17 cellular contexts compared by ENCODE assay signal in genomic region chr4:3671571-3672464, GRCh38.
DNase-seq lines count a peak whose midpoint lies in the region; ATAC-seq and TF ChIP-seq lines count a peak whose summit lies in the region.
"Had no signal": no experiment of that assay in that cellular context is flagged by ENCODE, and none has a peak within 500 bp of the region (broad histone marks: within the 10 kb centered on the region; RNA-seq: fewer than 3 reads in every experiment).

No MANE protein-coding gene starts in this region.

- peak; percentile 35 for DNase-seq in natural killer cell treated with Interleukin-12 subunit alpha and Interleukin-12 subunit beta and Interleukin-15 and Interleukin-18, amount 100 ng/mL, for 72 hours (ENCODE audit: low spot score)
- no peak for DNase-seq in natural killer cell
- DNase-seq in NCI-H2196 treated with DMSO at 0.1 percent for 48 hours (lab: John Stamatoyannopoulos, UW; ENCODE audit: unreplicated experiment) = peak; percentile 16
- DNase-seq in hepatocyte (ENCODE audit: low spot score) = no peak
- DNase-seq in SKM-1 (lab: John Stamatoyannopoulos, UW; ENCODE audit: unreplicated experiment) = no peak
- no peak for DNase-seq in effector memory CD8-positive, alpha-beta T cell
- no peak for DNase-seq in KG1 (lab: John Stamatoyannopoulos, UW)
- no peak for DNase-seq in NCI-H1105 (lab: John Stamatoyannopoulos, UW)
- DNase-seq: activated CD4-positive, alpha-beta T cell treated with anti-CD3 and anti-CD28 coated beads, Interleukin-2, amount 10 ng/mL, durations not matched to agents 24 days and 14 days; activated naive CD4-positive, alpha-beta T cell treated with anti-CD3 and anti-CD28 coated beads for 36 hours; activated T-cell treated with anti-CD3 and anti-CD28 coated beads for 4 hours; mammary epithelial cell; NCI-H2081; SJCRH30; stimulated activated CD4-positive, alpha-beta T cell treated with anti-CD3 and anti-CD28 coated beads, Interleukin-15, amount 100 ng/mL, for 24 hours had no signal

- no peaks in the 10 kb centered on the region for H3K36me3 Mint-ChIP-seq in natural killer cell treated with Interleukin-12 subunit alpha and Interleukin-12 subunit beta and Interleukin-15 and Interleukin-18, amount 100 ng/mL, for 72 hours
- no peaks in the 10 kb centered on the region for H3K36me3 Mint-ChIP-seq in natural killer cell
- H3K36me3 Mint-ChIP-seq in effector memory CD8-positive, alpha-beta T cell (ENCODE audit: insufficient read depth) = peaks cover 6% of the 10 kb centered on the region

- no peaks in the 10 kb centered on the region for H3K9me3 ChIP-seq in hepatocyte (ENCODE audit: low read depth)
- H3K9me3 ChIP-seq: SJCRH30 had no signal

- WGBS in hepatocyte (ENCODE audit: low lambda C conversion rate, missing lambda C conversion rate) = 55% methylated on average over 12 of the region's 12 CpGs

- no peak for TF ChIP-seq CTCF in natural killer cell (IDR thresholded peaks at IDR 0.05)
- no peak for TF ChIP-seq CTCF in hepatocyte (IDR thresholded peaks at IDR 0.05; ENCODE audit: poor library complexity)

- H3K36me3 ChIP-seq in hepatocyte (replicated peaks; ENCODE audit: insufficient read depth, low read depth) = no peaks in the 10 kb centered on the region
- H3K36me3 ChIP-seq: SJCRH30 had no signal

- no peaks in the 10 kb centered on the region for H3K9me3 Mint-ChIP-seq in natural killer cell treated with Interleukin-12 subunit alpha and Interleukin-12 subunit beta and Interleukin-15 and Interleukin-18, amount 100 ng/mL, for 72 hours
- no peaks in the 10 kb centered on the region for H3K9me3 Mint-ChIP-seq in natural killer cell
- peaks cover 0 to 2% of the 10 kb centered on the region in 2 donors for H3K9me3 Mint-ChIP-seq in effector memory CD8-positive, alpha-beta T cell

- no peaks in the 10 kb centered on the region for H3K79me2 ChIP-seq in hepatocyte

- no peak overlapping the region for H3K4me3 Mint-ChIP-seq in natural killer cell treated with Interleukin-12 subunit alpha and Interleukin-12 subunit beta and Interleukin-15 and Interleukin-18, amount 100 ng/mL, for 72 hours
- no peak overlapping the region for H3K4me3 Mint-ChIP-seq in natural killer cell
- no peak overlapping the region for H3K4me3 Mint-ChIP-seq in effector memory CD8-positive, alpha-beta T cell
- H3K4me3 Mint-ChIP-seq: activated CD4-positive, alpha-beta T cell treated with anti-CD3 and anti-CD28 coated beads, Interleukin-2, amount 10 ng/mL, durations not matched to agents 24 days and 14 days; activated naive CD4-positive, alpha-beta T cell treated with anti-CD3 and anti-CD28 coated beads for 36 hours; GM23338; nephron had no signal

- H3K9me2 ChIP-seq in hepatocyte (replicated peaks; ENCODE audit: insufficient read depth) = no peaks in the 10 kb centered on the region

- H3K4me2 ChIP-seq in hepatocyte = peak overlapping the region; percentile 52
- H3K4me2 ChIP-seq: GM23338 had no signal

- intact Hi-C loops in natural killer cell (cut with micrococcal nuclease) = no loop called here

- no peak for ATAC-seq in natural killer cell treated with Interleukin-12 subunit alpha and Interleukin-12 subunit beta and Interleukin-15 and Interleukin-18, amount 100 ng/mL, for 72 hours
- ATAC-seq in natural killer cell = no peak
- ATAC-seq in effector memory CD8-positive, alpha-beta T cell (replicated peaks) = no peak
- ATAC-seq: GM23338 had no signal

- no peak overlapping the region for H2AFZ ChIP-seq in hepatocyte
- H2AFZ ChIP-seq: GM23338 had no signal

- no peaks in the 10 kb centered on the region for H3K4me1 Mint-ChIP-seq in natural killer cell treated with Interleukin-12 subunit alpha and Interleukin-12 subunit beta and Interleukin-15 and Interleukin-18, amount 100 ng/mL, for 72 hours (ENCODE audit: low read depth in 2 of 2)
- H3K4me1 Mint-ChIP-seq in natural killer cell = no peaks in the 10 kb centered on the region
- H3K4me1 Mint-ChIP-seq in effector memory CD8-positive, alpha-beta T cell (ENCODE audit: low read depth in 2 of 2) = no peaks in the 10 kb centered on the region
- H3K4me1 Mint-ChIP-seq: activated CD4-positive, alpha-beta T cell treated with anti-CD3 and anti-CD28 coated beads, Interleukin-2, amount 10 ng/mL, durations not matched to agents 24 days and 14 days; nephron had no signal

- no peak overlapping the region for H3K27ac Mint-ChIP-seq in natural killer cell treated with Interleukin-12 subunit alpha and Interleukin-12 subunit beta and Interleukin-15 and Interleukin-18, amount 100 ng/mL, for 72 hours
- no peak overlapping the region for H3K27ac Mint-ChIP-seq in natural killer cell
- H3K27ac Mint-ChIP-seq in effector memory CD8-positive, alpha-beta T cell = no peak overlapping the region
- H3K27ac Mint-ChIP-seq: activated CD4-positive, alpha-beta T cell treated with anti-CD3 and anti-CD28 coated beads, Interleukin-2, amount 10 ng/mL, durations not matched to agents 24 days and 14 days; activated naive CD4-positive, alpha-beta T cell treated with anti-CD3 and anti-CD28 coated beads for 36 hours; GM23338 had no signal

- peaks cover 15% of the 10 kb centered on the region for H3K4me1 ChIP-seq in hepatocyte (ENCODE audit: insufficient read depth)
- H3K4me1 ChIP-seq: SJCRH30 had no signal

- no peaks in the 10 kb centered on the region for H4K20me1 ChIP-seq in hepatocyte (ENCODE audit: insufficient read depth, poor library complexity, severe bottlenecking)

- H3K27me3 ChIP-seq in hepatocyte = peaks cover 3% of the 10 kb centered on the region

- peaks cover 15 to 22% of the 10 kb centered on the region in 2 donors for H3K27me3 Mint-ChIP-seq in natural killer cell treated with Interleukin-12 subunit alpha and Interleukin-12 subunit beta and Interleukin-15 and Interleukin-18, amount 100 ng/mL, for 72 hours
- H3K27me3 Mint-ChIP-seq in natural killer cell (ENCODE audit: low read depth in 2 of 2) = peaks cover 5 to 6% of the 10 kb centered on the region in 2 donors
- H3K27me3 Mint-ChIP-seq in effector memory CD8-positive, alpha-beta T cell = peaks cover 50 to 69% of the 10 kb centered on the region in 2 donors
- H3K27me3 Mint-ChIP-seq: activated CD4-positive, alpha-beta T cell treated with anti-CD3 and anti-CD28 coated beads, Interleukin-2, amount 10 ng/mL, durations not matched to agents 24 days and 14 days had no signal

- H3K27ac ChIP-seq in hepatocyte = peak overlapping the region; percentile 46
- H3K27ac ChIP-seq: SJCRH30 had no signal

- H3K4me3 ChIP-seq in hepatocyte = no peak overlapping the region
- H3K4me3 ChIP-seq: GM23338, SJCRH30 had no signal

Comparison
In these comparisons a context has a peak if more than half of its experiments do, and no peak if none do; other contexts are left out.
1. DNase-seq: peak in natural killer cell treated with Interleukin-12 subunit alpha and Interleukin-12 subunit beta and Interleukin-15 and Interleukin-18, amount 100 ng/mL, for 72 hours (single experiment) and NCI-H2196 treated with DMSO at 0.1 percent for 48 hours (single experiment); none in natural killer cell (single experiment), hepatocyte (single experiment), SKM-1 (single experiment), effector memory CD8-positive, alpha-beta T cell (0 of 3), KG1 (single experiment) and NCI-H1105 (single experiment).